Comparison of ENCODE assay signal across 7 cellular contexts in the genomic region with DNA sequence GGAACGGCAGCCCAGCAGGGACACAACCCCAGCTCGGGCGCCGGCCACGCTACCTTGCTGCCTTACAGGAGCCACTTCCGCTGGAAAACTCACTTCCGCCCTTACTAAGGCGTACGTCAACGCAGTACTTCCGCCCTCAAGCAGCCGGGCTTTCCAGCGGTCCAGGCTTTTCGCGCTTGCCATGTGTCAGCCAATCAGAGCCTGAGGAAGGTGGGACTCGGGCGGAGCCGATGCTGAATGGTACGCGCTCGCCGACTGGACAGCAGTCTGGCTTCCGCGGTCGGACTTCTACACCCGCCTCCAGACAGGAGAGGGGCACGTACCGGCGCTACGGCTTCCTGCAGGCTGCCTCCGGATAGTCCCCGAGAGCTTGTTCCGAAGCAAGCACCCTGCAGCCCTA. TPM values are rescaled to one million over a fixed set of nuclear protein-coding genes. Genes with fewer than 3 reads are reported as not detected.
A peak's percentile ranks its signal among the peaks of the same experiment; 100 is the strongest.
DNase-seq lines count a peak whose midpoint lies in the region; ATAC-seq lines count a peak whose summit lies in the region.
"Not testable (repeated sequence)": the region's sequence is repeated elsewhere in the genome, so short reads cannot be mapped to it uniquely, and the experiment has no call there.

Gene BOLA2 (minus strand): TSS at position 83 of the 400 bp plus-strand sequence. CDS start 98 bp downstream, outside the sequence.
Gene SLX1B (plus strand): TSS at position 265 of the 400 bp plus-strand sequence.

- peak; percentile 79 for ATAC-seq in GM18861 (IDR thresholded peaks at IDR 0.05; ENCODE audit: unreplicated experiment)
- peak; percentile 81 for ATAC-seq in GM21619 (IDR thresholded peaks at IDR 0.05; ENCODE audit: unreplicated experiment)
- peak; percentile 83 for ATAC-seq in HG03060 (IDR thresholded peaks at IDR 0.05; ENCODE audit: low read depth, unreplicated experiment)
- ATAC-seq in natural killer cell treated with Interleukin-12 subunit alpha and Interleukin-12 subunit beta and Interleukin-15 and Interleukin-18, amount 100 ng/mL, for 72 hours, result peak; percentile 94 to 95

- intact Hi-C loops in activated naive CD4-positive, alpha-beta T cell treated with anti-CD3 and anti-CD28 coated beads for 36 hours (cut with micrococcal nuclease), result not testable (repeated sequence)

- not testable (repeated sequence) for H3K4me3 ChIP-seq in MG63

- CTCF ChIA-PET in activated naive CD4-positive, alpha-beta T cell treated with anti-CD3 and anti-CD28 coated beads for 36 hours (lab: Charles Lee), result not testable (repeated sequence)

- not testable (repeated sequence) for H3K36me3 Mint-ChIP-seq in activated naive CD4-positive, alpha-beta T cell treated with anti-CD3 and anti-CD28 coated beads for 36 hours (ENCODE audit: low read depth); natural killer cell treated with Interleukin-12 subunit alpha and Interleukin-12 subunit beta and Interleukin-15 and Interleukin-18, amount 100 ng/mL, for 72 hours

- not testable (repeated sequence) for H3K27me3 ChIP-seq in MG63

- not testable (repeated sequence) for H3K4me1 Mint-ChIP-seq in activated naive CD4-positive, alpha-beta T cell treated with anti-CD3 and anti-CD28 coated beads for 36 hours (ENCODE audit: low read depth); natural killer cell treated with Interleukin-12 subunit alpha and Interleukin-12 subunit beta and Interleukin-15 and Interleukin-18, amount 100 ng/mL, for 72 hours (ENCODE audit: low read depth in 2 of 2)

- H3K9me3 ChIP-seq in MG63, result not testable (repeated sequence)

- not testable (repeated sequence) for H3K9me3 Mint-ChIP-seq in activated naive CD4-positive, alpha-beta T cell treated with anti-CD3 and anti-CD28 coated beads for 36 hours; natural killer cell treated with Interleukin-12 subunit alpha and Interleukin-12 subunit beta and Interleukin-15 and Interleukin-18, amount 100 ng/mL, for 72 hours

- H3K27me3 Mint-ChIP-seq in activated naive CD4-positive, alpha-beta T cell treated with anti-CD3 and anti-CD28 coated beads for 36 hours (ENCODE audit: low read depth); natural killer cell treated with Interleukin-12 subunit alpha and Interleukin-12 subunit beta and Interleukin-15 and Interleukin-18, amount 100 ng/mL, for 72 hours: not testable (repeated sequence)

- not testable (repeated sequence) for DNase-seq in MG63; activated naive CD4-positive, alpha-beta T cell treated with anti-CD3 and anti-CD28 coated beads for 36 hours; glomerular endothelial cell (ENCODE audit: extremely low read depth, low read depth, low spot score); natural killer cell treated with Interleukin-12 subunit alpha and Interleukin-12 subunit beta and Interleukin-15 and Interleukin-18, amount 100 ng/mL, for 72 hours (ENCODE audit: low spot score)

- not testable (repeated sequence) for H3K4me3 Mint-ChIP-seq in activated naive CD4-positive, alpha-beta T cell treated with anti-CD3 and anti-CD28 coated beads for 36 hours; natural killer cell treated with Interleukin-12 subunit alpha and Interleukin-12 subunit beta and Interleukin-15 and Interleukin-18, amount 100 ng/mL, for 72 hours

- not testable (repeated sequence) for H3K27ac Mint-ChIP-seq in activated naive CD4-positive, alpha-beta T cell treated with anti-CD3 and anti-CD28 coated beads for 36 hours; natural killer cell treated with Interleukin-12 subunit alpha and Interleukin-12 subunit beta and Interleukin-15 and Interleukin-18, amount 100 ng/mL, for 72 hours

- not testable (repeated sequence) for H3K36me3 ChIP-seq in MG63

RNA-seq across cellular contexts. Expression of gene BOLA2, which starts in this region (rescaled TPM):
- total RNA-seq in MG63 (2014; rRNA removed; shearing (Covaris generic); ENCODE audit: low replicate concordance), result 8.3 and 26.8 TPM in 2 replicates
- 10 to 100 TPM; 11.9 to 12.4 TPM for total RNA-seq in activated naive CD4-positive, alpha-beta T cell treated with anti-CD3 and anti-CD28 coated beads for 36 hours
- total RNA-seq in glomerular endothelial cell, result 18.7 and 23.6 TPM in 2 replicates
- total RNA-seq in natural killer cell treated with Interleukin-12 subunit alpha and Interleukin-12 subunit beta and Interleukin-15 and Interleukin-18, amount 100 ng/mL, for 72 hours, result 10 to 100 TPM; 14.6 to 17.0 TPM

RNA-seq across cellular contexts. Expression of gene SLX1B, which starts in this region (rescaled TPM):
- total RNA-seq in MG63 (2014; rRNA removed; shearing (Covaris generic); ENCODE audit: low replicate concordance), result 41.9 and 71.1 TPM in 2 replicates
- total RNA-seq in activated naive CD4-positive, alpha-beta T cell treated with anti-CD3 and anti-CD28 coated beads for 36 hours, result 10 to 100 TPM; 73.2 to 84.2 TPM
- 36.4 and 38.0 TPM in 2 replicates for total RNA-seq in glomerular endothelial cell
- 10 to 100 TPM; 36.0 to 85.6 TPM for total RNA-seq in natural killer cell treated with Interleukin-12 subunit alpha and Interleukin-12 subunit beta and Interleukin-15 and Interleukin-18, amount 100 ng/mL, for 72 hours
